ENCODE assay signal across 10 cellular contexts in genomic region chr22:38016182-38017078, GRCh38. TPM values are rescaled to one million over a fixed set of nuclear protein-coding genes. Genes with fewer than 3 reads are reported as not detected.
DNase-seq lines count a peak whose midpoint lies in the region; ATAC-seq and TF ChIP-seq lines count a peak whose summit lies in the region.
"Had no signal": no experiment of that assay in that cellular context is flagged by ENCODE, and none has a peak within 500 bp of the region (broad histone marks: within the 10 kb centered on the region; RNA-seq: fewer than 3 reads in every experiment).

No MANE protein-coding gene starts in this region.

- no peak for TF ChIP-seq EP300 in esophagus muscularis mucosa (IDR thresholded peaks at IDR 0.05)

- in situ Hi-C loops in T47D (cut with HindIII; ENCODE audit: low pct_unique_long_range_greater_than_20kb, low sequenced_read_pairs): no loop called here

- no peaks in the 10 kb centered on the region for H3K36me3 Mint-ChIP-seq in MCF 10A (ENCODE audit: insufficient read depth, unreplicated experiment)

- H3K4me1 ChIP-seq in esophagus muscularis mucosa (peaks cover 20 to 29% (median 26%) of the 10 kb centered on the region in 4 donors), aorta (ENCODE audit: control insufficient read depth in 1 of 2, insufficient read depth in 2 of 2, low read length in 2 of 2) (no peaks in the 10 kb centered on the region)

- no peaks in the 10 kb centered on the region for H3K27me3 ChIP-seq in esophagus muscularis mucosa
- H3K27me3 ChIP-seq in aorta (ENCODE audit: control insufficient read depth in 1 of 2, insufficient read depth in 2 of 2, low read length in 1 of 2): no peaks in the 10 kb centered on the region

- peak overlapping the region; percentile 16 to 28 (median 21) for H3K4me3 ChIP-seq in esophagus muscularis mucosa
- no peak overlapping the region for H3K4me3 ChIP-seq in aorta (ENCODE audit: low read length in 2 of 2)

- 34% methylated on average over 23 of the region's 30 CpGs for WGBS in esophagus muscularis mucosa
- WGBS in aorta, 2 donors: 36 to 39% methylated on average over 27 to 30 of the region's 30 CpGs

- CTCF ChIA-PET in MCF 10A (lab: Yijun Ruan, JAX): interaction anchor here (0.6 kb wide), 1 partner anchor 65 kb away, joined by 3 read pairs; no protein-coding TSS in a partner anchor

- no peaks in the 10 kb centered on the region for H3K27me3 Mint-ChIP-seq in MCF 10A (ENCODE audit: insufficient read depth, unreplicated experiment)

- peak; percentile 45 for ATAC-seq in aorta (ENCODE audit: low FRiP score)

- H3K9me3 ChIP-seq in esophagus muscularis mucosa (no peaks in the 10 kb centered on the region), aorta (ENCODE audit: control insufficient read depth, low read length) (no peaks in the 10 kb centered on the region)

- BruUV-seq in MCF 10A (replicated peaks; lab: Mats Ljungman, UMichigan): no TSS peak

- no peak overlapping the region for H3K27ac Mint-ChIP-seq in MCF 10A (ENCODE audit: low read depth, unreplicated experiment)

- peak; percentile 29 to 73 for DNase-seq in T47D (ENCODE audit: low read depth in 1 of 2, low spot score in 1 of 2)
- no peak for DNase-seq in MCF 10A (ENCODE audit: unreplicated experiment)
- DNase-seq in esophagus muscularis mucosa (ENCODE audit: extremely low spot score): no peak
- peak; percentile 68 for DNase-seq in middle frontal gyrus (ENCODE audit: extremely low spot score, low spot score)
- no peak for DNase-seq in aorta
- DNase-seq in activated CD4-positive, CD25-positive, alpha-beta regulatory T cell (lab: John Stamatoyannopoulos, UW): no peak
- no peak for DNase-seq in RKO (ENCODE audit: low spot score)
- no peak for DNase-seq in D341Med (ENCODE audit: low spot score)

- no peak overlapping the region for H3K4me3 Mint-ChIP-seq in MCF 10A (ENCODE audit: unreplicated experiment)

- TF ChIP-seq POLR2A in esophagus muscularis mucosa (IDR thresholded peaks at IDR 0.05; ENCODE audit: low read depth): no peak

- H3K27ac ChIP-seq in esophagus muscularis mucosa (replicated peaks in 1 of 4) (peak overlapping the region; percentile 54 to 72 (median 64)), aorta (ENCODE audit: low read depth in 1 of 2, low read length in 2 of 2) (no peak overlapping the region)

- H3K4me1 Mint-ChIP-seq in MCF 10A (ENCODE audit: insufficient read depth, unreplicated experiment): peaks cover 8% of the 10 kb centered on the region

- POLR2A ChIA-PET in MCF 10A (lab: Yijun Ruan, JAX): interaction anchor here (0.9 kb wide), 1 partner anchor 23 kb away, joined by 3 read pairs; no protein-coding TSS in a partner anchor

- intact Hi-C loops in MCF 10A (cut with micrococcal nuclease): no loop called here
- intact Hi-C loops in esophagus muscularis mucosa (cut with DNase I): no loop called here
- intact Hi-C loops in aorta (cut with DNase I): no loop called here

- H3K9me3 Mint-ChIP-seq in MCF 10A (ENCODE audit: unreplicated experiment): no peaks in the 10 kb centered on the region

- TF ChIP-seq CTCF in MCF 10A (IDR thresholded peaks at IDR 0.05; ENCODE audit: unreplicated experiment) (no peak), esophagus muscularis mucosa (IDR thresholded peaks at IDR 0.05) (no peak)

- H3K36me3 ChIP-seq in esophagus muscularis mucosa (no peaks in the 10 kb centered on the region), aorta (ENCODE audit: control insufficient read depth in 1 of 2, insufficient read depth in 2 of 2, low read length in 1 of 2) (no peaks in the 10 kb centered on the region)

RNA-seq across cellular contexts. Expression of gene SOX10, which starts 32.1 kb away (rescaled TPM):
- not detected in 2 replicates for total RNA-seq in MCF 10A (2022)
- total RNA-seq in esophagus muscularis mucosa: 10 to 100 TPM; 10.3 to 29.5 (median 17.7) TPM
- 1 to 10 TPM; 2.6 to 5.9 TPM for total RNA-seq in aorta
- under 1 TPM in 1 of 2 donors, not detected in 1; 0.08 TPM for polyA plus RNA-seq in aorta
- total RNA-seq: renal cortical epithelial cell had no signal
- polyA plus RNA-seq: AG04450 had no signal

RNA-seq across cellular contexts. Expression of gene PICK1, which starts 40.8 kb away (rescaled TPM):
- 40.2 and 40.6 TPM in 2 replicates for total RNA-seq in MCF 10A (2022)
- total RNA-seq in esophagus muscularis mucosa: 10 to 100 TPM; 23.3 to 36.1 (median 31.1) TPM
- 10 to 100 TPM; 25.0 to 26.4 TPM for total RNA-seq in aorta
- 10 to 100 TPM in 1 of 2 donors, 1 to 10 TPM in 1; 9.5 to 46.2 TPM for polyA plus RNA-seq in aorta

Comparison
In these comparisons a context has a peak if more than half of its experiments do, and no peak if none do; other contexts are left out.
1. DNase-seq: peak in T47D (2 of 2) and middle frontal gyrus (single experiment); none in MCF 10A (single experiment), esophagus muscularis mucosa (single experiment), aorta (0 of 2), activated CD4-positive, CD25-positive, alpha-beta regulatory T cell (0 of 4), RKO (single experiment) and D341Med (single experiment).
2. H3K27ac ChIP-seq: peak in esophagus muscularis mucosa (4 of 4); none in aorta (0 of 2).
3. H3K4me3 ChIP-seq: peak in esophagus muscularis mucosa (4 of 4); none in aorta (0 of 2).